In genomic region chr1:224535641-224536040, GRCh38 we compare ENCODE assay signal across 19 cellular contexts.
"Had no signal": no experiment of that assay in that cellular context is flagged by ENCODE, and none has a peak within 500 bp of the region (broad histone marks: within the 10 kb centered on the region; RNA-seq: fewer than 3 reads in every experiment).

No MANE protein-coding gene starts in this region.

- H3K27ac Mint-ChIP-seq: activated naive CD4-positive, alpha-beta T cell treated with anti-CD3 and anti-CD28 coated beads, Interleukin-2, amount 50 U/mL, for 24 hours; nephron progenitor cell; stimulated activated naive CD8-positive, alpha-beta T cell treated with anti-CD3 and anti-CD28 coated beads, Interleukin-15, Interleukin-2, amounts not matched to agents 100 ng/mL and 50 ng/mL, for 24 hours had no signal

- H3K4me3 Mint-ChIP-seq: activated naive CD4-positive, alpha-beta T cell treated with anti-CD3 and anti-CD28 coated beads, Interleukin-2, amount 50 U/mL, for 24 hours; nephron progenitor cell; stimulated activated naive CD8-positive, alpha-beta T cell treated with anti-CD3 and anti-CD28 coated beads, Interleukin-15, Interleukin-2, amounts not matched to agents 100 ng/mL and 50 ng/mL, for 24 hours had no signal

- H3K36me3 ChIP-seq: ascending aorta, gastrocnemius medialis, heart left ventricle, left lung, suprapubic skin, vagina had no signal

- H3K4me1 ChIP-seq: ascending aorta, left lung, vagina had no signal

- H3K27me3 Mint-ChIP-seq: activated naive CD4-positive, alpha-beta T cell treated with anti-CD3 and anti-CD28 coated beads, Interleukin-2, amount 50 U/mL, for 24 hours had no signal

- H3K9me3 Mint-ChIP-seq: activated naive CD4-positive, alpha-beta T cell treated with anti-CD3 and anti-CD28 coated beads, Interleukin-2, amount 50 U/mL, for 24 hours; nephron progenitor cell; stimulated activated naive CD8-positive, alpha-beta T cell treated with anti-CD3 and anti-CD28 coated beads, Interleukin-15, Interleukin-2, amounts not matched to agents 100 ng/mL and 50 ng/mL, for 24 hours had no signal

- H3K4me3 ChIP-seq: ascending aorta, gastrocnemius medialis, heart left ventricle, left lung, suprapubic skin, vagina had no signal

- H3K27me3 ChIP-seq: ascending aorta, gastrocnemius medialis, heart left ventricle, left lung, suprapubic skin, vagina had no signal

- H3K27ac ChIP-seq: ascending aorta, gastrocnemius medialis, heart left ventricle, left lung, suprapubic skin, vagina, VCaP had no signal

- H3K4me1 Mint-ChIP-seq: activated naive CD4-positive, alpha-beta T cell treated with anti-CD3 and anti-CD28 coated beads, Interleukin-2, amount 50 U/mL, for 24 hours; nephron progenitor cell had no signal

- H3K9me3 ChIP-seq: ascending aorta, gastrocnemius medialis, heart left ventricle, left lung, suprapubic skin, vagina had no signal

- H3K36me3 Mint-ChIP-seq: activated naive CD4-positive, alpha-beta T cell treated with anti-CD3 and anti-CD28 coated beads, Interleukin-2, amount 50 U/mL, for 24 hours had no signal

- ATAC-seq: gastrocnemius medialis, heart left ventricle, left lung had no signal

- DNase-seq: activated CD4-positive, alpha-beta T cell treated with anti-CD3 and anti-CD28 coated beads for 1 hour; activated gamma-delta T cell; cerebellar nuclear complex; cortex of kidney; gastrocnemius medialis; heart left ventricle; left lung; midbrain; nephron progenitor cell; occipital lobe; stimulated activated CD8-positive, alpha-beta memory T cell treated with anti-CD3 and anti-CD28 coated beads, Interleukin-4, amount 100 ng/mL, for 48 hours; trophoblast cell had no signal

- FAIRE-seq: bronchial epithelial cell had no signal
